In genomic region chr11:58958500-58958899, GRCh38 we compare ENCODE assay signal across 8 cellular contexts. TPM values are rescaled to one million over a fixed set of nuclear protein-coding genes. Genes with fewer than 3 reads are reported as not detected.
DNase-seq lines count a peak whose midpoint lies in the region; ATAC-seq and TF ChIP-seq lines count a peak whose summit lies in the region.

No MANE protein-coding gene starts in this region.

- no peaks in the 10 kb centered on the region for H3K36me3 Mint-ChIP-seq in activated CD8-positive, alpha-beta T cell treated with anti-CD3 and anti-CD28 coated beads for 36 hours (ENCODE audit: low read depth)
- H3K36me3 Mint-ChIP-seq in natural killer cell treated with Interleukin-12 subunit alpha and Interleukin-12 subunit beta and Interleukin-15 and Interleukin-18, amount 100 ng/mL, for 72 hours = no peaks in the 10 kb centered on the region

- H3K27ac Mint-ChIP-seq in activated CD8-positive, alpha-beta T cell treated with anti-CD3 and anti-CD28 coated beads for 36 hours = no peak overlapping the region
- H3K27ac Mint-ChIP-seq in natural killer cell treated with Interleukin-12 subunit alpha and Interleukin-12 subunit beta and Interleukin-15 and Interleukin-18, amount 100 ng/mL, for 72 hours = no peak overlapping the region

- H3K9me3 Mint-ChIP-seq in activated CD8-positive, alpha-beta T cell treated with anti-CD3 and anti-CD28 coated beads for 36 hours = no peaks in the 10 kb centered on the region
- no peaks in the 10 kb centered on the region for H3K9me3 Mint-ChIP-seq in natural killer cell treated with Interleukin-12 subunit alpha and Interleukin-12 subunit beta and Interleukin-15 and Interleukin-18, amount 100 ng/mL, for 72 hours

- ATAC-seq in left ventricle myocardium superior (no peak), HG03378 (IDR thresholded peaks at IDR 0.05; ENCODE audit: unreplicated experiment) (peak; percentile 50)
- peak; percentile 67 for ATAC-seq in activated CD8-positive, alpha-beta T cell treated with anti-CD3 and anti-CD28 coated beads for 36 hours
- no peak for ATAC-seq in natural killer cell treated with Interleukin-12 subunit alpha and Interleukin-12 subunit beta and Interleukin-15 and Interleukin-18, amount 100 ng/mL, for 72 hours

- CTCF ChIA-PET in activated CD8-positive, alpha-beta T cell treated with anti-CD3 and anti-CD28 coated beads for 36 hours (lab: Charles Lee) = interaction anchor here (0.9 to 2.4 kb wide), 6 partner anchors 58 to 203 kb away, joined by 3 to 12 read pairs (median 6); no protein-coding TSS in a partner anchor

- peak; percentile 2 to 36 for DNase-seq in cardiac muscle cell (ENCODE audit: low read depth in 1 of 2, low spot score in 1 of 2)
- DNase-seq in left ventricle myocardium superior = no peak
- peak; percentile 66 for DNase-seq in activated CD8-positive, alpha-beta T cell treated with anti-CD3 and anti-CD28 coated beads for 36 hours
- peak; percentile 13 for DNase-seq in kidney tubule cell (ENCODE audit: low spot score)
- DNase-seq in testis = peak; percentile 60
- DNase-seq in natural killer cell treated with Interleukin-12 subunit alpha and Interleukin-12 subunit beta and Interleukin-15 and Interleukin-18, amount 100 ng/mL, for 72 hours (ENCODE audit: low spot score) = no peak
- DNase-seq in COR-L47 (lab: John Stamatoyannopoulos, UW) = no peak

- H3K27me3 Mint-ChIP-seq in activated CD8-positive, alpha-beta T cell treated with anti-CD3 and anti-CD28 coated beads for 36 hours = peaks cover 8% of the 10 kb centered on the region
- H3K27me3 Mint-ChIP-seq in natural killer cell treated with Interleukin-12 subunit alpha and Interleukin-12 subunit beta and Interleukin-15 and Interleukin-18, amount 100 ng/mL, for 72 hours = peaks cover 15% of the 10 kb centered on the region in 2 donors

- H3K9me3 ChIP-seq in cardiac muscle cell (ENCODE audit: low read depth) = no peaks in the 10 kb centered on the region
- no peaks in the 10 kb centered on the region for H3K9me3 ChIP-seq in testis

- peaks cover 3% of the 10 kb centered on the region for H3K4me1 Mint-ChIP-seq in activated CD8-positive, alpha-beta T cell treated with anti-CD3 and anti-CD28 coated beads for 36 hours (ENCODE audit: low read depth)
- no peaks in the 10 kb centered on the region for H3K4me1 Mint-ChIP-seq in natural killer cell treated with Interleukin-12 subunit alpha and Interleukin-12 subunit beta and Interleukin-15 and Interleukin-18, amount 100 ng/mL, for 72 hours (ENCODE audit: low read depth in 2 of 2)

- H3K4me3 Mint-ChIP-seq in activated CD8-positive, alpha-beta T cell treated with anti-CD3 and anti-CD28 coated beads for 36 hours = no peak overlapping the region
- no peak overlapping the region for H3K4me3 Mint-ChIP-seq in natural killer cell treated with Interleukin-12 subunit alpha and Interleukin-12 subunit beta and Interleukin-15 and Interleukin-18, amount 100 ng/mL, for 72 hours

- 73 to 77% methylated on average over 2 of the region's 2 CpGs for WGBS in testis, 2 donors

- H3K27ac ChIP-seq in cardiac muscle cell (no peak overlapping the region), testis (no peak overlapping the region)

- POLR2A ChIA-PET in activated CD8-positive, alpha-beta T cell treated with anti-CD3 and anti-CD28 coated beads for 36 hours (lab: Charles Lee) = no interaction called here

- H3K36me3 ChIP-seq in cardiac muscle cell = no peaks in the 10 kb centered on the region
- H3K36me3 ChIP-seq in testis (ENCODE audit: low read depth, missing control alignments) = no peaks in the 10 kb centered on the region

- H3K27me3 ChIP-seq in cardiac muscle cell = peaks cover 7% of the 10 kb centered on the region
- no peaks in the 10 kb centered on the region for H3K27me3 ChIP-seq in testis

- TF ChIP-seq CTCF in cardiac muscle cell (IDR thresholded peaks at IDR 0.05; ENCODE audit: low read depth, low read length) (peak; percentile 20), testis (IDR thresholded peaks at IDR 0.05) (peak in 1 of 3 experiments; percentile 38)
- TF ChIP-seq CTCF in activated CD8-positive, alpha-beta T cell treated with anti-CD3 and anti-CD28 coated beads for 36 hours (IDR thresholded peaks at IDR 0.05) = peak; percentile 63

- no peak for TF ChIP-seq POLR2A in testis (IDR thresholded peaks at IDR 0.05)

- intact Hi-C loops in left ventricle myocardium superior (cut with micrococcal nuclease) = no loop called here
- intact Hi-C loops in activated CD8-positive, alpha-beta T cell treated with anti-CD3 and anti-CD28 coated beads for 36 hours (cut with micrococcal nuclease) = no loop called here
- intact Hi-C loops in testis (cut with DNase I; ENCODE audit: low total_unique reads) = no loop called here

- H3K4me1 ChIP-seq in cardiac muscle cell (ENCODE audit: low read depth) (no peaks in the 10 kb centered on the region), testis (no peaks in the 10 kb centered on the region)

- H3K4me3 ChIP-seq in cardiac muscle cell (no peak overlapping the region), testis (no peak overlapping the region)

RNA-seq across cellular contexts. Expression of gene GLYATL1, which starts 19.2 kb away (rescaled TPM):
- 1.3 and 1.8 TPM in 2 replicates for total RNA-seq in cardiac muscle cell
- 2.1 and 2.9 TPM in 2 replicates for polyA plus RNA-seq in cardiac muscle cell
- not detected for total RNA-seq in left ventricle myocardium superior
- total RNA-seq in activated CD8-positive, alpha-beta T cell treated with anti-CD3 and anti-CD28 coated beads for 36 hours = under 1 TPM in 1 of 2 experiments, not detected in 1; 0.18 TPM
- 1 to 10 TPM in 1 of 2 donors, not detected in 1; 1.4 TPM for total RNA-seq in testis
- 0.40 TPM for polyA plus RNA-seq in testis (ENCODE audit: insufficient read depth, low read depth, low replicate concordance)
- not detected for total RNA-seq in natural killer cell treated with Interleukin-12 subunit alpha and Interleukin-12 subunit beta and Interleukin-15 and Interleukin-18, amount 100 ng/mL, for 72 hours

Comparison
In these comparisons a context has a peak if more than half of its experiments do, and no peak if none do; other contexts are left out.
1. DNase-seq: peak in cardiac muscle cell (2 of 2), activated CD8-positive, alpha-beta T cell treated with anti-CD3 and anti-CD28 coated beads for 36 hours (single experiment), kidney tubule cell (single experiment) and testis (single experiment); none in left ventricle myocardium superior (single experiment), natural killer cell treated with Interleukin-12 subunit alpha and Interleukin-12 subunit beta and Interleukin-15 and Interleukin-18, amount 100 ng/mL, for 72 hours (single experiment) and COR-L47 (single experiment).
2. ATAC-seq: peak in HG03378 (single experiment) and activated CD8-positive, alpha-beta T cell treated with anti-CD3 and anti-CD28 coated beads for 36 hours (single experiment); none in left ventricle myocardium superior (single experiment) and natural killer cell treated with Interleukin-12 subunit alpha and Interleukin-12 subunit beta and Interleukin-15 and Interleukin-18, amount 100 ng/mL, for 72 hours (0 of 2).